16 cellular contexts compared by ENCODE assay signal in genomic region chr2:172921538-172922236, GRCh38.
DNase-seq lines count a peak whose midpoint lies in the region; ATAC-seq, FAIRE-seq and TF ChIP-seq lines count a peak whose summit lies in the region.
"Had no signal": no experiment of that assay in that cellular context is flagged by ENCODE, and none has a peak within 500 bp of the region (broad histone marks: within the 10 kb centered on the region; RNA-seq: fewer than 3 reads in every experiment).

No MANE protein-coding gene starts in this region.

- TF ChIP-seq CTCF in astrocyte (IDR thresholded peaks at IDR 0.05; ENCODE audit: insufficient read depth, low read depth, low read length) (no peak), foreskin fibroblast (IDR thresholded peaks at IDR 0.05; ENCODE audit: low read depth, low read length) (no peak)

- ATAC-seq in naive thymus-derived CD4-positive, alpha-beta T cell: no peak
- ATAC-seq: activated naive CD4-positive, alpha-beta T cell treated with anti-CD3 and anti-CD28 coated beads, Interleukin-2, amount 50 U/mL, for 72 hours had no signal

- intact Hi-C loops in naive thymus-derived CD4-positive, alpha-beta T cell (cut with micrococcal nuclease): no loop called here

- no peak overlapping the region for H3K27ac ChIP-seq in astrocyte (ENCODE audit: low read depth, low read length)
- H3K27ac ChIP-seq in naive thymus-derived CD4-positive, alpha-beta T cell (ENCODE audit: low read depth, low read length): no peak overlapping the region
- H3K27ac ChIP-seq: parathyroid adenoma, transverse colon, VCaP had no signal

- CTCF ChIA-PET in naive thymus-derived CD4-positive, alpha-beta T cell (lab: Charles Lee): interaction anchor here (0.7 to 2.3 kb wide), 2 partner anchors 10 to 47 kb away, joined by 3 to 14 read pairs; no protein-coding TSS in a partner anchor

- H3K36me3 Mint-ChIP-seq in astrocyte (ENCODE audit: low read depth, unreplicated experiment): peaks cover 6% of the 10 kb centered on the region
- no peaks in the 10 kb centered on the region for H3K36me3 Mint-ChIP-seq in naive thymus-derived CD4-positive, alpha-beta T cell
- H3K36me3 Mint-ChIP-seq: activated naive CD4-positive, alpha-beta T cell treated with anti-CD3 and anti-CD28 coated beads, Interleukin-2, amount 50 U/mL, for 72 hours had no signal

- H3K27me3 Mint-ChIP-seq in astrocyte (ENCODE audit: low read depth, unreplicated experiment): peaks cover 7% of the 10 kb centered on the region
- H3K27me3 Mint-ChIP-seq in naive thymus-derived CD4-positive, alpha-beta T cell: peaks cover 4 to 18% (median 10%) of the 10 kb centered on the region in 5 donors

- no peaks in the 10 kb centered on the region for H4K20me1 ChIP-seq in astrocyte (ENCODE audit: insufficient read depth, low read length)

- no peaks in the 10 kb centered on the region for H3K9me3 Mint-ChIP-seq in astrocyte (ENCODE audit: unreplicated experiment)
- no peaks in the 10 kb centered on the region for H3K9me3 Mint-ChIP-seq in naive thymus-derived CD4-positive, alpha-beta T cell
- H3K9me3 Mint-ChIP-seq: activated naive CD4-positive, alpha-beta T cell treated with anti-CD3 and anti-CD28 coated beads, Interleukin-2, amount 50 U/mL, for 72 hours had no signal

- no peaks in the 10 kb centered on the region for H3K27me3 ChIP-seq in astrocyte (ENCODE audit: insufficient read depth, low read length)
- H3K27me3 ChIP-seq in naive thymus-derived CD4-positive, alpha-beta T cell (ENCODE audit: control insufficient read depth in 2 of 2, insufficient read depth in 2 of 2, low read length in 2 of 2): no peaks in the 10 kb centered on the region

- no peak for FAIRE-seq in astrocyte (lab: Jason Lieb, UNC)

- no peaks in the 10 kb centered on the region for H3K79me2 ChIP-seq in astrocyte (ENCODE audit: insufficient read depth, low read length)

- DNase-seq in HT1080 (ENCODE audit: low read depth): peak; percentile 39
- DNase-seq in astrocyte (ENCODE audit: low read depth): peak; percentile 71
- peak; percentile 46 to 72 for DNase-seq in foreskin fibroblast
- DNase-seq in skeletal muscle cell (ENCODE audit: low read depth): peak; percentile 41
- DNase-seq in naive thymus-derived CD4-positive, alpha-beta T cell: no peak
- DNase-seq in NCI-H1105 treated with DMSO at 0.1 percent for 48 hours (lab: John Stamatoyannopoulos, UW): no peak
- no peak for DNase-seq in activated gamma-delta T cell (lab: John Stamatoyannopoulos, UW)
- no peak for DNase-seq in iPS-NIHi11 (ENCODE audit: low spot score)
- DNase-seq: Caco-2; effector CD8-positive, alpha-beta T cell; KBM-7; NCI-H1930; transverse colon had no signal

- POLR2A ChIA-PET in naive thymus-derived CD4-positive, alpha-beta T cell (lab: Charles Lee): no interaction called here

- H3K4me3 ChIP-seq in astrocyte (ENCODE audit: insufficient read depth, low read depth, low read length) (no peak overlapping the region), foreskin fibroblast (ENCODE audit: low read depth in 1 of 2, low read length in 2 of 2) (no peak overlapping the region), skeletal muscle cell (ENCODE audit: low read depth, low read length) (no peak overlapping the region)
- no peak overlapping the region for H3K4me3 ChIP-seq in naive thymus-derived CD4-positive, alpha-beta T cell (ENCODE audit: low read length)
- H3K4me3 ChIP-seq: transverse colon had no signal

- H3K36me3 ChIP-seq in astrocyte (ENCODE audit: insufficient read depth, low read length): no peaks in the 10 kb centered on the region
- H3K36me3 ChIP-seq in naive thymus-derived CD4-positive, alpha-beta T cell (ENCODE audit: control insufficient read depth in 2 of 3, insufficient read depth in 3 of 3, low read length in 3 of 3): no peaks in the 10 kb centered on the region
- H3K36me3 ChIP-seq: transverse colon had no signal

- H3K4me1 Mint-ChIP-seq in astrocyte (ENCODE audit: low read depth, unreplicated experiment): peaks cover 10% of the 10 kb centered on the region
- peaks cover 0 to 11% (median 0%) of the 10 kb centered on the region in 7 donors for H3K4me1 Mint-ChIP-seq in naive thymus-derived CD4-positive, alpha-beta T cell

- H3K4me1 ChIP-seq in astrocyte (ENCODE audit: insufficient read depth, low read length): peaks cover 2% of the 10 kb centered on the region
- H3K4me1 ChIP-seq in naive thymus-derived CD4-positive, alpha-beta T cell (ENCODE audit: control insufficient read depth in 2 of 2, insufficient read depth in 2 of 2, low read length in 2 of 2): no peaks in the 10 kb centered on the region
- H3K4me1 ChIP-seq: transverse colon had no signal

- no peaks in the 10 kb centered on the region for H3K9me3 ChIP-seq in astrocyte (ENCODE audit: insufficient read depth, low read depth, low read length)
- no peaks in the 10 kb centered on the region for H3K9me3 ChIP-seq in naive thymus-derived CD4-positive, alpha-beta T cell (ENCODE audit: control insufficient read depth in 2 of 3, low read length in 3 of 3)
- H3K9me3 ChIP-seq: Caco-2, transverse colon had no signal

- no peak overlapping the region for H3K9ac ChIP-seq in astrocyte (ENCODE audit: low read length)
- H3K9ac ChIP-seq: parathyroid adenoma had no signal

- H3K4me3 Mint-ChIP-seq in astrocyte (ENCODE audit: unreplicated experiment): no peak overlapping the region
- H3K4me3 Mint-ChIP-seq in naive thymus-derived CD4-positive, alpha-beta T cell: no peak overlapping the region

- no peak overlapping the region for H3K27ac Mint-ChIP-seq in astrocyte (ENCODE audit: unreplicated experiment)
- H3K27ac Mint-ChIP-seq in naive thymus-derived CD4-positive, alpha-beta T cell: no peak overlapping the region
- H3K27ac Mint-ChIP-seq: activated naive CD4-positive, alpha-beta T cell treated with anti-CD3 and anti-CD28 coated beads, Interleukin-2, amount 50 U/mL, for 72 hours had no signal

- H3K4me2 ChIP-seq in astrocyte (ENCODE audit: low read length): no peak overlapping the region

- no peak overlapping the region for H2AFZ ChIP-seq in astrocyte (ENCODE audit: low read depth, low read length)
- H2AFZ ChIP-seq: parathyroid adenoma had no signal

Comparison
In these comparisons a context has a peak if more than half of its experiments do, and no peak if none do; other contexts are left out.
1. DNase-seq: peak in HT1080 (single experiment), astrocyte (single experiment), foreskin fibroblast (2 of 2) and skeletal muscle cell (single experiment); none in naive thymus-derived CD4-positive, alpha-beta T cell (0 of 9), NCI-H1105 treated with DMSO at 0.1 percent for 48 hours (single experiment), activated gamma-delta T cell (single experiment) and iPS-NIHi11 (single experiment).